ENCODE assay signal across 12 cellular contexts in the genomic region with DNA sequence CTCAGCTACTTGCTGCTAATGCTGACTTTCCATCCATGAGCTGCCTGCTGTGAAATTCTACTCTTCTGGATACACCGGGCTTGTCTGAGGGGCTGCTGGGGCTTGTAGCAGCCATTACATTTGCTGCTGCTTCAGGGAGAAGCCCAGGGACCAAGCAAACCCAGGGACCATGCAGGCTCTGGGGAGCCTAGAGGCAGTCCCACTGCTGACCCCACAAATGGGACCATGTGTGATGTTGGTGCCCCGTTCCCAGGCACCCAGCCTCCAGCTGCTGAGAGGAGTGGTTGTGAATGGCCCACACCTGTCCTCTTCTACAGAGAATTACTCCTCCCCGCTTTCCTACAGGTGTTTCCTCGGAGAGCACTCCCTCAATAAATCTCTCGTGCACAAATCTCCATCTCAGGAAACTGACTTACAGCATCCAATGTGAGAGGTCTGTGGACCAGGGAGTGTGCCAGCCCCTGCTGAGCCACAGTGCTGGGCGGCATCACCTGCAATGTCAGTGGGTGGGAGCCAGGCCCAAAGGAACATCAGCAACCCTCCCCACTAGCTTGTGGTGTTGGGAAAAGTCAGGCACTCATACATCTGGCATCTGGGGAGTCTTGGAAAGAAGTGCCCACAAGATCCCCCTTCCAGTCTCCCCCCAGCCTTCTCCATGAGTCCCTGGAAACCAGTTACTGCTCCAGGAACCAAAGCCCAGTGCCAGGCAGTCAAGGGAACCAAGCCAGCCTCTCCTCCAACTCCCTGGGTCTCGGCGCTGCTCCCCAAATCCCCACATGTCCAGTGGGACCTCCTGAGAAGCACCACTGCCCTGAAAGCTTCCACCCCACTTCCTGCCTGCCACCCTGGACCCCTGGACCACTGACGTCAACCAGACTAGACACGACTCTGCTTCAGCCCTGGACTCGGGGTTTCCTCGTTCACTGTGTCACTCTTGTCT.
DNase-seq lines count a peak whose midpoint lies in the region; ATAC-seq and TF ChIP-seq lines count a peak whose summit lies in the region.
"Had no signal": no experiment of that assay in that cellular context is flagged by ENCODE, and none has a peak within 500 bp of the region (broad histone marks: within the 10 kb centered on the region; RNA-seq: fewer than 3 reads in every experiment).

No MANE protein-coding gene starts in this region.

- no peak overlapping the region for H3K4me3 ChIP-seq in ascending aorta
- H3K4me3 ChIP-seq in left lung = no peak overlapping the region
- H3K4me3 ChIP-seq in skeletal muscle tissue (ENCODE audit: low read length in 3 of 3) = peak overlapping the region in 1 of 3 donors; percentile 35
- H3K4me3 ChIP-seq: BLaER1 had no signal

- H2BK120ac ChIP-seq in H9 (ENCODE audit: low read depth, low read length, poor library complexity, severe bottlenecking) = no peak overlapping the region

- H2AFZ ChIP-seq in H9 (ENCODE audit: low read length) = no peak overlapping the region

- no CpG with 5 or more reads among the region's 12 CpGs for WGBS in H9 (ENCODE audit: extremely low coverage, insufficient read length, low lambda C conversion rate)

- H3K23me2 ChIP-seq in H9 (ENCODE audit: insufficient read length, low read depth, low read length, poor library complexity, severe bottlenecking) = no peaks in the 10 kb centered on the region

- H3K36me3 Mint-ChIP-seq in HFFc6 (ENCODE audit: low read depth) (0 out of 2 replicates have a peak, but pooled peaks cover 7% of the 10 kb centered on the region), H9 (ENCODE audit: insufficient read depth in 1 of 3, low read depth in 3 of 3) (peaks cover 0 to 9% (median 5%) of the 10 kb centered on the region in 3 experiments; a peak in 5 of 7 replicates)
- H3K36me3 Mint-ChIP-seq: activated naive CD4-positive, alpha-beta T cell treated with anti-CD3 and anti-CD28 coated beads, Interleukin-2, amount 50 U/mL, for 24 hours; memory B cell had no signal

- peak overlapping the region; percentile 16 to 34 (median 24) for H3K9ac ChIP-seq in skeletal muscle tissue (ENCODE audit: low read depth in 1 of 3, low read length in 3 of 3)
- no peak overlapping the region for H3K9ac ChIP-seq in H9 (ENCODE audit: extremely low read depth, insufficient read length, low read length)
- H3K9ac ChIP-seq: BLaER1 had no signal

- no peaks in the 10 kb centered on the region for H3K79me2 ChIP-seq in H9 (ENCODE audit: insufficient read depth, low read length)

- no peak overlapping the region for H3K14ac ChIP-seq in H9 (ENCODE audit: insufficient read depth, low read length)

- H4K20me1 ChIP-seq in H9 (ENCODE audit: control insufficient read depth, insufficient read depth, insufficient read length) = no peaks in the 10 kb centered on the region
- H4K20me1 ChIP-seq: BLaER1 had no signal

- H3K27me3 ChIP-seq in ascending aorta (no peaks in the 10 kb centered on the region), left lung (no peaks in the 10 kb centered on the region), skeletal muscle tissue (ENCODE audit: control insufficient read depth in 3 of 3, insufficient read depth in 3 of 3, low read length in 3 of 3) (peaks cover 0 to 9% (median 0%) of the 10 kb centered on the region in 3 donors), H9 (ENCODE audit: insufficient read depth, low read length) (no peaks in the 10 kb centered on the region)
- H3K27me3 ChIP-seq: BLaER1 had no signal

- no peak overlapping the region for H2BK15ac ChIP-seq in H9 (ENCODE audit: low read depth, low read length)

- no peak overlapping the region for H3K23ac ChIP-seq in H9 (ENCODE audit: insufficient read length, low read depth, low read length)

- no peak overlapping the region for H2BK20ac ChIP-seq in H9 (ENCODE audit: low read depth, low read length, poor library complexity, severe bottlenecking)

- DNase-seq in HFFc6 = no peak
- DNase-seq in ascending aorta (ENCODE audit: low spot score in 2 of 2) = no peak
- no peak for DNase-seq in left lung
- no peak for DNase-seq in NCI-H1436 (lab: John Stamatoyannopoulos, UW)
- no peak for DNase-seq in stimulated activated CD4-positive, alpha-beta T cell treated with anti-CD3 and anti-CD28 coated beads, Interleukin-15, amount 100 ng/mL, for 24 hours
- no peak for DNase-seq in H9
- DNase-seq in NCI-H1048 (lab: John Stamatoyannopoulos, UW) = no peak
- DNase-seq: DMS79 treated with DMSO at 0.1 percent for 48 hours had no signal

- no peak overlapping the region for H2BK12ac ChIP-seq in H9 (ENCODE audit: insufficient read length, low read depth, low read length)

- H2AK5ac ChIP-seq in H9 (ENCODE audit: insufficient read length, low read length) = no peak overlapping the region

- H3K9me3 Mint-ChIP-seq in HFFc6 (peaks cover 6% of the 10 kb centered on the region), H9 (peaks cover 10% of the 10 kb centered on the region in 2 experiments; a peak in 4 of 5 replicates)
- H3K9me3 Mint-ChIP-seq: activated naive CD4-positive, alpha-beta T cell treated with anti-CD3 and anti-CD28 coated beads, Interleukin-2, amount 50 U/mL, for 24 hours had no signal

- no peak overlapping the region for H4K8ac ChIP-seq in H9 (replicated peaks; ENCODE audit: insufficient read length, low read depth, low read length)

- TF ChIP-seq CTCF in HFFc6 (IDR thresholded peaks at IDR 0.05) (no peak), ascending aorta (IDR thresholded peaks at IDR 0.05) (no peak), left lung (IDR thresholded peaks at IDR 0.05) (no peak), H9 (conservative IDR thresholded peaks at IDR 0.05) (no peak)

- H3K9me3 ChIP-seq in ascending aorta (no peaks in the 10 kb centered on the region), left lung (no peaks in the 10 kb centered on the region), skeletal muscle tissue (ENCODE audit: control insufficient read depth in 3 of 3, low read length in 3 of 3) (no peaks in the 10 kb centered on the region), H9 (ENCODE audit: control insufficient read depth, low read depth, low read length) (no peaks in the 10 kb centered on the region)

- H3K4me3 Mint-ChIP-seq in HFFc6 (peak overlapping the region; percentile 60), H9 (no peak overlapping the region)
- H3K4me3 Mint-ChIP-seq: activated naive CD4-positive, alpha-beta T cell treated with anti-CD3 and anti-CD28 coated beads, Interleukin-2, amount 50 U/mL, for 24 hours; memory B cell had no signal

- peaks cover 7% of the 10 kb centered on the region for H3K27me3 Mint-ChIP-seq in HFFc6 (ENCODE audit: insufficient read depth)
- H3K27me3 Mint-ChIP-seq in H9 (ENCODE audit: low read depth) = no peaks in the 10 kb centered on the region
- H3K27me3 Mint-ChIP-seq: activated naive CD4-positive, alpha-beta T cell treated with anti-CD3 and anti-CD28 coated beads, Interleukin-2, amount 50 U/mL, for 24 hours had no signal

- no peak overlapping the region for H3K4me2 ChIP-seq in H9 (ENCODE audit: insufficient read depth, insufficient read length, low read length)
- H3K4me2 ChIP-seq: BLaER1 had no signal

- peaks cover 0 to 29% of the 10 kb centered on the region in 2 donors for H3K4me1 ChIP-seq in ascending aorta
- peaks cover 6 to 39% of the 10 kb centered on the region in 2 donors for H3K4me1 ChIP-seq in left lung
- H3K4me1 ChIP-seq in skeletal muscle tissue (ENCODE audit: control insufficient read depth in 3 of 3, insufficient read depth in 3 of 3, low read length in 3 of 3) = peaks cover 17 to 26% (median 19%) of the 10 kb centered on the region in 3 donors
- no peaks in the 10 kb centered on the region for H3K4me1 ChIP-seq in H9 (ENCODE audit: insufficient read depth, low read length)
- H3K4me1 ChIP-seq: BLaER1 had no signal

- ATAC-seq in left lung = no peak

- intact Hi-C loops in ascending aorta (cut with DNase I) = loop anchor here (5.0 kb wide), 2 partner anchors 47 to 108 kb away; a partner anchor contains a TSS
- intact Hi-C loops in left lung (cut with DNase I) = no loop called here

- no peak overlapping the region for H4K5ac ChIP-seq in H9 (ENCODE audit: insufficient read length, low read depth, low read length)

- H2BK5ac ChIP-seq in H9 (ENCODE audit: insufficient read length, low read length) = no peak overlapping the region

- H3K4me1 Mint-ChIP-seq in HFFc6 (ENCODE audit: low read depth) = peaks cover 64% of the 10 kb centered on the region
- peaks cover 24 to 29% of the 10 kb centered on the region in 2 experiments for H3K4me1 Mint-ChIP-seq in H9
- H3K4me1 Mint-ChIP-seq: activated naive CD4-positive, alpha-beta T cell treated with anti-CD3 and anti-CD28 coated beads, Interleukin-2, amount 50 U/mL, for 24 hours; memory B cell had no signal

- H3K56ac ChIP-seq in H9 (ENCODE audit: insufficient read length, low read depth, low read length) = no peak overlapping the region

- H3K4ac ChIP-seq in H9 (ENCODE audit: low read depth, low read length) = no peak overlapping the region

- H3K27ac Mint-ChIP-seq in HFFc6 = peak overlapping the region; percentile 94
- no peak overlapping the region for H3K27ac Mint-ChIP-seq in H9
- H3K27ac Mint-ChIP-seq: activated naive CD4-positive, alpha-beta T cell treated with anti-CD3 and anti-CD28 coated beads, Interleukin-2, amount 50 U/mL, for 24 hours; memory B cell had no signal

- peak overlapping the region; percentile 36 to 49 for H3K27ac ChIP-seq in ascending aorta
- peak overlapping the region; percentile 63 to 73 for H3K27ac ChIP-seq in left lung
- peak overlapping the region; percentile 72 for H3K27ac ChIP-seq in skeletal muscle tissue (ENCODE audit: low read depth, low read length)
- H3K27ac ChIP-seq in H9 (ENCODE audit: insufficient read length, low read depth, low read length) = no peak overlapping the region
- H3K27ac ChIP-seq: BLaER1 had no signal

- no peak overlapping the region for H4K91ac ChIP-seq in H9 (ENCODE audit: insufficient read length, low read depth, low read length)

- no peaks in the 10 kb centered on the region for H3K79me1 ChIP-seq in H9 (ENCODE audit: insufficient read depth, low read depth, low read length, poor library complexity, severe bottlenecking)

- H3K36me3 ChIP-seq in ascending aorta (peaks cover 2 to 5% of the 10 kb centered on the region in 2 donors), left lung (peaks cover 0 to 1% of the 10 kb centered on the region in 2 donors), skeletal muscle tissue (ENCODE audit: control insufficient read depth in 3 of 3, insufficient read depth in 3 of 3, low read length in 3 of 3) (no peaks in the 10 kb centered on the region)
- H3K36me3 ChIP-seq: BLaER1 had no signal

- H3T11ph ChIP-seq in H9 (ENCODE audit: low read length) = no peak overlapping the region

- H3K18ac ChIP-seq in H9 (ENCODE audit: insufficient read length, low read depth, low read length) = no peak overlapping the region
